1 cellular context compared by ENCODE assay signal in the genomic region with DNA sequence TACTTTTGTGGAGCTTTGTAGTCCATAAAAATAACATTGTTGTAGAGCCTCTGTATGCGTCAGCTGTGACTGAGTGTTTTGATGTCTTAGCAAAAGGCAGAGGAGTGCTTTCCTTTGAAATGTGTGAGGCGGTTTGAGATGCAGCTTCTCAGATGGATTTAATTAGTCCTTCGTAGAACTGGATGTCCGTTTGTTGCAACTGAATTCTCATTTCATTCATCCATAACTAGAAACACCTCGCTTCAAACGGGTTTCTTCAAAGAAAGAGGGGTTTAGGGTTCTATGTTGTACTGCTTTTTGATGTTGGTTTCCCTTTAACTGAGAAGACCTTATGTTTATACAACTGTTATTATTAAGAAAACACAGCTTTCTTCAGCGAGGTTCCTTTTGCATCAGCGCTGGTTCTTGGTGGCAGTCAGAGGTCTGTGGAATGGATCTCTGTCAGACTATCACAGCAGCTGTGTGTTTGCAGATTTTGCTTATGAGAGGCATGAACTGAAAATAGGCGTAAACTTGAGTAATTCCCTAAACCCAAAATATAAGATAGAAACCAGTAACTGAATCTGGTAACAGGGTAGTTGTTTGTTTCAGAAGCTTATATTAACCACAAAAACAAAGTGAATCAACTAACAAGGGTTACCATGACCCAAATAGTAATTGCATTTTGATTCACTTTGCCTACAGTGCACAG.
TF ChIP-seq lines count a peak whose summit lies in the region.

No MANE protein-coding gene starts in this region.

TF ChIP-seq in IMR-90, 13 proteins besides CTCF, POLR2A, EP300 and RAD21:
- no peak for TF ChIP-seq ELK1 (IDR thresholded peaks at IDR 0.05; ENCODE audit: borderline replicate concordance, low read depth, low read length)
- TF ChIP-seq MAFK (IDR thresholded peaks at IDR 0.05; ENCODE audit: low read depth, low read length), result peak; percentile 21; the same call in 1 of the 2 replicates
